1 cellular context compared by ENCODE assay signal in the genomic region with DNA sequence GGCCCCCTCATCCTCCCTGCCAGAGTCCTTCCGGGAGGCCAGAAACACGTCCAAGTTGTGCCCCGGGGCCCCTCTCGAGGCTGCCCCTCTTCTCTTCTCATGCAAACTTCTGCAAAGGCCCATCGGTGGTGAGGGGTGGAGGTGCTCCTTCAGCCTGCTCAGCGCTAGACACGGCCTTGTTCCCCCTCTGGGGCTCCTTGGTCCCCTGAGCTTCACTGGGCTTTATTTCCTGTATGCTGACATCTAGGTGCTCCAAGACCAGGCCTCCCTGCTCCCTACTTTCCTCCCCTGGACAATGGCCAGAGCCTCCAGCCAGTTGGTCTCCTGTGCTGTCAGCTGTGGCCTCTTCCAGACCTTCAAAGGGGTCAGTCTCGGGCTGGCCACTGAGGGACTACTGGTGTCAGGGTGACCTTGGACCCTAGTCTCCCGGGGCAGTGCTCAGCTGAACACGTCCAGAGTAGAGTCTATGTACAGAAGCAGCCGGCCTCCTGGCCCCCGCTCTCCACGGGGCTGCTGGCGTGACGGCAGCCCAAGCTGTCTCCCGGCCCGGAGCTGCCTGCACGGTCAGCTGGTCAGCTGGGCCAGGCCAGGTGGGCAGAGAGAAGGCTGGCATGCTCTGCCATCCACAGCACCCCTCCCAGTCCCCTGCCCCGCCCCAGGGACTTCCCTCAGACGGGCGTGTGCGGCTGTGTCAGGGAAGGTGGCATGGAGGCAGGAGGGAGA.
TF ChIP-seq lines count a peak whose summit lies in the region.

No MANE protein-coding gene starts in this region.

TF ChIP-seq in HepG2, 621 proteins besides CTCF, POLR2A, EP300 and RAD21 (continued from another document and continues in another):
- TF ChIP-seq, protein P1, sequence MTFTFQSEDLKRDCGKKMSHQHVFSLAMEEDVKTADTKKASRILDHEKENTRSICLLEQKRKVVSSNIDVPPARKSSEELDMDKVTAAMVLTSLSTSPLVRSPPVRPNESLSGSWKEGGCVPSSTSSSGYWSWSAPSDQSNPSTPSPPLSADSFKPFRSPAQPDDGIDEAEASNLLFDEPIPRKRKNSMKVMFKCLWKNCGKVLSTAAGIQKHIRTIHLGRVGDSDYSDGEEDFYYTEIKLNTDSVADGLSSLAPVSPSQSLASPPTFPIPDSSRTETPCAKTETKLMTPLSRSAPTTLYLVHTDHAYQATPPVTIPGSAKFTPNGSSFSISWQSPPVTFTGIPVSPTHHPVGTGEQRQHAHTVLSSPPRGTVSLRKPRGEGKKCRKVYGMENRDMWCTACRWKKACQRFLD (CRISPR knock-in tag; IDR thresholded peaks at IDR 0.05; ENCODE audit: borderline replicate concordance): no peak
- TF ChIP-seq RARA (CRISPR knock-in tag; IDR thresholded peaks at IDR 0.05): peak; percentile 98
- TF ChIP-seq SRF (IDR thresholded peaks at IDR 0.05; ENCODE audit: low read depth, low read length): no peak
- no peak for TF ChIP-seq ZNF225 (CRISPR knock-in tag; IDR thresholded peaks at IDR 0.05)
- no peak for TF ChIP-seq NFIC (IDR thresholded peaks at IDR 0.05; ENCODE audit: low read length)
- TF ChIP-seq ZFP37 (CRISPR knock-in tag; IDR thresholded peaks at IDR 0.05; ENCODE audit: borderline replicate concordance): 0 out of 2 replicates have a peak, but pooled peaks have one; percentile 32
- TF ChIP-seq ZBTB20 (CRISPR knock-in tag; IDR thresholded peaks at IDR 0.05; ENCODE audit: borderline replicate concordance, low read depth): peak; percentile 47; the same call in 1 of the 2 replicates
- no peak for TF ChIP-seq ATF7 (IDR thresholded peaks at IDR 0.05)
- TF ChIP-seq ATF7 (CRISPR knock-in tag; IDR thresholded peaks at IDR 0.05): no peak
- TF ChIP-seq ZNF569 (CRISPR knock-in tag; IDR thresholded peaks at IDR 0.05; ENCODE audit: borderline replicate concordance): no peak
- TF ChIP-seq ZSCAN12 (CRISPR knock-in tag; IDR thresholded peaks at IDR 0.05): no peak
- no peak for TF ChIP-seq ZNF136 (CRISPR knock-in tag; IDR thresholded peaks at IDR 0.05; ENCODE audit: low read depth)
- TF ChIP-seq ZBTB8A (CRISPR knock-in tag; IDR thresholded peaks at IDR 0.05; ENCODE audit: borderline replicate concordance, low read depth): no peak
- no peak for TF ChIP-seq SRY (CRISPR knock-in tag; IDR thresholded peaks at IDR 0.05)
- no peak for TF ChIP-seq ZNF230 (CRISPR knock-in tag; IDR thresholded peaks at IDR 0.05)
- TF ChIP-seq, protein P2, sequence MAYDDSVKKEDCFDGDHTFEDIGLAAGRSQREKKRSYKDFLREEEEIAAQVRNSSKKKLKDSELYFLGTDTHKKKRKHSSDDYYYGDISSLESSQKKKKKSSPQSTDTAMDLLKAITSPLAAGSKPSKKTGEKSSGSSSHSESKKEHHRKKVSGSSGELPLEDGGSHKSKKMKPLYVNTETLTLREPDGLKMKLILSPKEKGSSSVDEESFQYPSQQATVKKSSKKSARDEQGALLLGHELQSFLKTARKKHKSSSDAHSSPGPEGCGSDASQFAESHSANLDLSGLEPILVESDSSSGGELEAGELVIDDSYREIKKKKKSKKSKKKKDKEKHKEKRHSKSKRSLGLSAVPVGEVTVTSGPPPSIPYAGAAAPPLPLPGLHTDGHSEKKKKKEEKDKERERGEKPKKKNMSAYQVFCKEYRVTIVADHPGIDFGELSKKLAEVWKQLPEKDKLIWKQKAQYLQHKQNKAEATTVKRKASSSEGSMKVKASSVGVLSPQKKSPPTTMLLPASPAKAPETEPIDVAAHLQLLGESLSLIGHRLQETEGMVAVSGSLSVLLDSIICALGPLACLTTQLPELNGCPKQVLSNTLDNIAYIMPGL (CRISPR knock-in tag; IDR thresholded peaks at IDR 0.05; ENCODE audit: borderline replicate concordance in 1 of 2, low read depth in 1 of 2): peak; percentile 53 to 59; a peak in 1 of 4 replicates
- no peak for TF ChIP-seq ZNF251 (CRISPR knock-in tag; IDR thresholded peaks at IDR 0.05)
- TF ChIP-seq NAIF1 (CRISPR knock-in tag; IDR thresholded peaks at IDR 0.05; ENCODE audit: borderline replicate concordance): 0 out of 2 replicates have a peak, but pooled peaks have one; percentile 77
- no peak for TF ChIP-seq CHD2 (IDR thresholded peaks at IDR 0.05; ENCODE audit: low read depth, low read length)
- no peak for TF ChIP-seq TOE1 (CRISPR knock-in tag; IDR thresholded peaks at IDR 0.05)
- TF ChIP-seq REXO4 (CRISPR knock-in tag; IDR thresholded peaks at IDR 0.05; ENCODE audit: borderline replicate concordance): no peak
- no peak for TF ChIP-seq CBX2 (IDR thresholded peaks at IDR 0.05; ENCODE audit: low read depth, low read length)
- peak; percentile 67; the same call in 1 of the 2 replicates for TF ChIP-seq CBX2 (CRISPR knock-in tag; IDR thresholded peaks at IDR 0.05; ENCODE audit: low read depth)
- TF ChIP-seq MLLT10 (CRISPR knock-in tag; IDR thresholded peaks at IDR 0.05): no peak
- TF ChIP-seq, protein P3, sequence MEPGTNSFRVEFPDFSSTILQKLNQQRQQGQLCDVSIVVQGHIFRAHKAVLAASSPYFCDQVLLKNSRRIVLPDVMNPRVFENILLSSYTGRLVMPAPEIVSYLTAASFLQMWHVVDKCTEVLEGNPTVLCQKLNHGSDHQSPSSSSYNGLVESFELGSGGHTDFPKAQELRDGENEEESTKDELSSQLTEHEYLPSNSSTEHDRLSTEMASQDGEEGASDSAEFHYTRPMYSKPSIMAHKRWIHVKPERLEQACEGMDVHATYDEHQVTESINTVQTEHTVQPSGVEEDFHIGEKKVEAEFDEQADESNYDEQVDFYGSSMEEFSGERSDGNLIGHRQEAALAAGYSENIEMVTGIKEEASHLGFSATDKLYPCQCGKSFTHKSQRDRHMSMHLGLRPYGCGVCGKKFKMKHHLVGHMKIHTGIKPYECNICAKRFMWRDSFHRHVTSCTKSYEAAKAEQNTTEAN (CRISPR knock-in tag; conservative IDR thresholded peaks at IDR 0.05): no peak
- TF ChIP-seq STAT5B (CRISPR knock-in tag; IDR thresholded peaks at IDR 0.05): no peak
- TF ChIP-seq, protein P4, sequence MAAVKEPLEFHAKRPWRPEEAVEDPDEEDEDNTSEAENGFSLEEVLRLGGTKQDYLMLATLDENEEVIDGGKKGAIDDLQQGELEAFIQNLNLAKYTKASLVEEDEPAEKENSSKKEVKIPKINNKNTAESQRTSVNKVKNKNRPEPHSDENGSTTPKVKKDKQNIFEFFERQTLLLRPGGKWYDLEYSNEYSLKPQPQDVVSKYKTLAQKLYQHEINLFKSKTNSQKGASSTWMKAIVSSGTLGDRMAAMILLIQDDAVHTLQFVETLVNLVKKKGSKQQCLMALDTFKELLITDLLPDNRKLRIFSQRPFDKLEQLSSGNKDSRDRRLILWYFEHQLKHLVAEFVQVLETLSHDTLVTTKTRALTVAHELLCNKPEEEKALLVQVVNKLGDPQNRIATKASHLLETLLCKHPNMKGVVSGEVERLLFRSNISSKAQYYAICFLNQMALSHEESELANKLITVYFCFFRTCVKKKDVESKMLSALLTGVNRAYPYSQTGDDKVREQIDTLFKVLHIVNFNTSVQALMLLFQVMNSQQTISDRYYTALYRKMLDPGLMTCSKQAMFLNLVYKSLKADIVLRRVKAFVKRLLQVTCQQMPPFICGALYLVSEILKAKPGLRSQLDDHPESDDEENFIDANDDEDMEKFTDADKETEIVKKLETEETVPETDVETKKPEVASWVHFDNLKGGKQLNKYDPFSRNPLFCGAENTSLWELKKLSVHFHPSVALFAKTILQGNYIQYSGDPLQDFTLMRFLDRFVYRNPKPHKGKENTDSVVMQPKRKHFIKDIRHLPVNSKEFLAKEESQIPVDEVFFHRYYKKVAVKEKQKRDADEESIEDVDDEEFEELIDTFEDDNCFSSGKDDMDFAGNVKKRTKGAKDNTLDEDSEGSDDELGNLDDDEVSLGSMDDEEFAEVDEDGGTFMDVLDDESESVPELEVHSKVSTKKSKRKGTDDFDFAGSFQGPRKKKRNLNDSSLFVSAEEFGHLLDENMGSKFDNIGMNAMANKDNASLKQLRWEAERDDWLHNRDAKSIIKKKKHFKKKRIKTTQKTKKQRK (IDR thresholded peaks at IDR 0.05; ENCODE audit: low read length): no peak
- no peak for TF ChIP-seq ARNT (IDR thresholded peaks at IDR 0.05)
- TF ChIP-seq ZNF343 (CRISPR knock-in tag; IDR thresholded peaks at IDR 0.05): no peak; the same call in 1 of the 2 replicates
- no peak for TF ChIP-seq ZNF484 (CRISPR knock-in tag; IDR thresholded peaks at IDR 0.05; ENCODE audit: borderline replicate concordance, low read depth)
- peak; percentile 52 for TF ChIP-seq TEAD3 (CRISPR knock-in tag; optimal IDR thresholded peaks at IDR 0.05; ENCODE audit: borderline replicate concordance)
- TF ChIP-seq, protein P5, sequence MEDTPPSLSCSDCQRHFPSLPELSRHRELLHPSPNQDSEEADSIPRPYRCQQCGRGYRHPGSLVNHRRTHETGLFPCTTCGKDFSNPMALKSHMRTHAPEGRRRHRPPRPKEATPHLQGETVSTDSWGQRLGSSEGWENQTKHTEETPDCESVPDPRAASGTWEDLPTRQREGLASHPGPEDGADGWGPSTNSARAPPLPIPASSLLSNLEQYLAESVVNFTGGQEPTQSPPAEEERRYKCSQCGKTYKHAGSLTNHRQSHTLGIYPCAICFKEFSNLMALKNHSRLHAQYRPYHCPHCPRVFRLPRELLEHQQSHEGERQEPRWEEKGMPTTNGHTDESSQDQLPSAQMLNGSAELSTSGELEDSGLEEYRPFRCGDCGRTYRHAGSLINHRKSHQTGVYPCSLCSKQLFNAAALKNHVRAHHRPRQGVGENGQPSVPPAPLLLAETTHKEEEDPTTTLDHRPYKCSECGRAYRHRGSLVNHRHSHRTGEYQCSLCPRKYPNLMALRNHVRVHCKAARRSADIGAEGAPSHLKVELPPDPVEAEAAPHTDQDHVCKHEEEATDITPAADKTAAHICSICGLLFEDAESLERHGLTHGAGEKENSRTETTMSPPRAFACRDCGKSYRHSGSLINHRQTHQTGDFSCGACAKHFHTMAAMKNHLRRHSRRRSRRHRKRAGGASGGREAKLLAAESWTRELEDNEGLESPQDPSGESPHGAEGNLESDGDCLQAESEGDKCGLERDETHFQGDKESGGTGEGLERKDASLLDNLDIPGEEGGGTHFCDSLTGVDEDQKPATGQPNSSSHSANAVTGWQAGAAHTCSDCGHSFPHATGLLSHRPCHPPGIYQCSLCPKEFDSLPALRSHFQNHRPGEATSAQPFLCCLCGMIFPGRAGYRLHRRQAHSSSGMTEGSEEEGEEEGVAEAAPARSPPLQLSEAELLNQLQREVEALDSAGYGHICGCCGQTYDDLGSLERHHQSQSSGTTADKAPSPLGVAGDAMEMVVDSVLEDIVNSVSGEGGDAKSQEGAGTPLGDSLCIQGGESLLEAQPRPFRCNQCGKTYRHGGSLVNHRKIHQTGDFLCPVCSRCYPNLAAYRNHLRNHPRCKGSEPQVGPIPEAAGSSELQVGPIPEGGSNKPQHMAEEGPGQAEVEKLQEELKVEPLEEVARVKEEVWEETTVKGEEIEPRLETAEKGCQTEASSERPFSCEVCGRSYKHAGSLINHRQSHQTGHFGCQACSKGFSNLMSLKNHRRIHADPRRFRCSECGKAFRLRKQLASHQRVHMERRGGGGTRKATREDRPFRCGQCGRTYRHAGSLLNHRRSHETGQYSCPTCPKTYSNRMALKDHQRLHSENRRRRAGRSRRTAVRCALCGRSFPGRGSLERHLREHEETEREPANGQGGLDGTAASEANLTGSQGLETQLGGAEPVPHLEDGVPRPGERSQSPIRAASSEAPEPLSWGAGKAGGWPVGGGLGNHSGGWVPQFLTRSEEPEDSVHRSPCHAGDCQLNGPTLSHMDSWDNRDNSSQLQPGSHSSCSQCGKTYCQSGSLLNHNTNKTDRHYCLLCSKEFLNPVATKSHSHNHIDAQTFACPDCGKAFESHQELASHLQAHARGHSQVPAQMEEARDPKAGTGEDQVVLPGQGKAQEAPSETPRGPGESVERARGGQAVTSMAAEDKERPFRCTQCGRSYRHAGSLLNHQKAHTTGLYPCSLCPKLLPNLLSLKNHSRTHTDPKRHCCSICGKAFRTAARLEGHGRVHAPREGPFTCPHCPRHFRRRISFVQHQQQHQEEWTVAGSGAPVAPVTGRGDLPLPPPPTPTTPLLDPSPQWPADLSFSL (CRISPR knock-in tag; IDR thresholded peaks at IDR 0.05): no peak
- TF ChIP-seq, protein P6, sequence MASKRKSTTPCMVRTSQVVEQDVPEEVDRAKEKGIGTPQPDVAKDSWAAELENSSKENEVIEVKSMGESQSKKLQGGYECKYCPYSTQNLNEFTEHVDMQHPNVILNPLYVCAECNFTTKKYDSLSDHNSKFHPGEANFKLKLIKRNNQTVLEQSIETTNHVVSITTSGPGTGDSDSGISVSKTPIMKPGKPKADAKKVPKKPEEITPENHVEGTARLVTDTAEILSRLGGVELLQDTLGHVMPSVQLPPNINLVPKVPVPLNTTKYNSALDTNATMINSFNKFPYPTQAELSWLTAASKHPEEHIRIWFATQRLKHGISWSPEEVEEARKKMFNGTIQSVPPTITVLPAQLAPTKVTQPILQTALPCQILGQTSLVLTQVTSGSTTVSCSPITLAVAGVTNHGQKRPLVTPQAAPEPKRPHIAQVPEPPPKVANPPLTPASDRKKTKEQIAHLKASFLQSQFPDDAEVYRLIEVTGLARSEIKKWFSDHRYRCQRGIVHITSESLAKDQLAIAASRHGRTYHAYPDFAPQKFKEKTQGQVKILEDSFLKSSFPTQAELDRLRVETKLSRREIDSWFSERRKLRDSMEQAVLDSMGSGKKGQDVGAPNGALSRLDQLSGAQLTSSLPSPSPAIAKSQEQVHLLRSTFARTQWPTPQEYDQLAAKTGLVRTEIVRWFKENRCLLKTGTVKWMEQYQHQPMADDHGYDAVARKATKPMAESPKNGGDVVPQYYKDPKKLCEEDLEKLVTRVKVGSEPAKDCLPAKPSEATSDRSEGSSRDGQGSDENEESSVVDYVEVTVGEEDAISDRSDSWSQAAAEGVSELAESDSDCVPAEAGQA (IDR thresholded peaks at IDR 0.05; ENCODE audit: low read depth): no peak
- TF ChIP-seq, protein P6 (CRISPR knock-in tag; IDR thresholded peaks at IDR 0.05; ENCODE audit: borderline replicate concordance): no peak
- TF ChIP-seq HHEX (CRISPR knock-in tag; IDR thresholded peaks at IDR 0.05): no peak
- TF ChIP-seq HDAC6 (IDR thresholded peaks at IDR 0.05; ENCODE audit: low read depth, low read length): no peak
- no peak for TF ChIP-seq AKAP8 (CRISPR knock-in tag; IDR thresholded peaks at IDR 0.05)
- peak; percentile 53; the same call in 1 of the 2 replicates for TF ChIP-seq SP5 (CRISPR knock-in tag; IDR thresholded peaks at IDR 0.05; ENCODE audit: borderline replicate concordance, low read depth)
- no peak for TF ChIP-seq GFI1 (CRISPR knock-in tag; IDR thresholded peaks at IDR 0.05; ENCODE audit: borderline replicate concordance)
- no peak for TF ChIP-seq NKX3-1 (CRISPR knock-in tag; IDR thresholded peaks at IDR 0.05)
- no peak for TF ChIP-seq ZBTB3 (CRISPR knock-in tag; IDR thresholded peaks at IDR 0.05; ENCODE audit: borderline replicate concordance, low read depth)
